ENCODE assay signal across 1 cellular context in the genomic region with DNA sequence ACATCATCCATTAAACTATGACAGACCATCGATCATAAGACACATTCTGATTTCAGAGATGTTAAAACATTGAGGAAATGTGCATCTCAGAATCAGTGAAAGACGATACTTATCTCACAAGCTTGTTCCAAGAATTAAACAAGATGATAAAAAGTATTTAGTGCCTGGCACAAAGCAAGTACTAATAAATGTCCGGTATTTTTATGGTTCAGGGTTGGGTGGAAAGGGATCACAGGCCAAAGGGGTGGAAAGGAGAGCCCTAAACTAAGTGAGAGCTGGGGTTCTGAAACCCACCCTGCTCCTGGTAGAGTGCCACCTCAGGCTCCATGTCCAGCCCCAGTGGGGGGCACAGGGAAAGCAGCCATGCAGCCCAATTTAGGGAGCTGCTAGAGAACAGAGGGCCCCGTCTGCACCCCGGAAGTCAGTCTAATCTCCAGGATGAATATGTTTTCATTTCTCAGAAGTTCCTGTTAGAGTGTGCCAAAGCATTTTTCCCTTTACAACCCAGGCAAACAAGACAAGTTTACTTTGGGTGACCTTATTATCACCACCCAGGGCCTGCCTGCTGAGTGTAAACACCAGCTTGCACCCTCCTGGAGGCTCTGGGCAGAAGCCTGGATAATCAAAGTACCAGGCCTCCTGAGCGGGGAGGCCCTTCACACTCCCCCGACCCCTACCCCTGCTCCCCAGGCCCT.
TF ChIP-seq lines count a peak whose summit lies in the region.

No MANE protein-coding gene starts in this region.

TF ChIP-seq in HCT116, 20 proteins besides CTCF, POLR2A, EP300 and RAD21 (continued from another document):
- TF ChIP-seq ZBTB33 (IDR thresholded peaks at IDR 0.05; ENCODE audit: extremely low read depth, insufficient replicate concordance, low read length) (no peak), EGR1 (IDR thresholded peaks at IDR 0.05; ENCODE audit: low read depth) (no peak), FOSL1 (IDR thresholded peaks at IDR 0.05; ENCODE audit: low read depth) (no peak), REST (IDR thresholded peaks at IDR 0.05; ENCODE audit: low read depth) (no peak), MAX (IDR thresholded peaks at IDR 0.05) (no peak), EZH2phosphoT487 (IDR thresholded peaks at IDR 0.05; ENCODE audit: borderline replicate concordance) (no peak), EZH2 (IDR thresholded peaks at IDR 0.05) (no peak)
